Comparison of ENCODE assay signal across 17 cellular contexts in the genomic region with DNA sequence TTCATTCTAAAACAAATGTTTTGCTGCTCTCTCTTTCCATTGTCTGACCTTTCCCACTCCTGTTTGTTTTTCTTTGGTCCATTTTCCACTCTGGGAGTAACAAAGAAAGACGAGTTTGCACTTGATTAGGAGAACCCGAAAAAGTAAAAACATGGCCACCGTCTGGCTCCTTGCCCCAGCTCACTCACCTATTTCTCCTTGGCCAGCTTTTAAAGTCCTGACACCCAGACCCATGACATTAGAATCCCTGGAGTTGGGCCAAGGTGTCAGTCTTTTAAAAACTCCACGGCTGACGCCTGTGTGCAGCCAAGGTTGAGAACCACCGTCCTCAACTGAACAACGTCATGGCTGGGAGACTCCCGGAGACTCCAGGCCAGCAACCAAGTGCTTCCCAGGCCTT.
A peak's percentile ranks its signal among the peaks of the same experiment; 100 is the strongest.
DNase-seq lines count a peak whose midpoint lies in the region; ATAC-seq and TF ChIP-seq lines count a peak whose summit lies in the region.
"Had no signal": no experiment of that assay in that cellular context is flagged by ENCODE, and none has a peak within 500 bp of the region (broad histone marks: within the 10 kb centered on the region; RNA-seq: fewer than 3 reads in every experiment).

No MANE protein-coding gene starts in this region.

- no peaks in the 10 kb centered on the region for H3K36me3 Mint-ChIP-seq in mesothelial cell of epicardium
- H3K36me3 Mint-ChIP-seq: memory B cell had no signal

- H3K9me3 ChIP-seq in right atrium auricular region (no peaks in the 10 kb centered on the region), prostate gland (no peaks in the 10 kb centered on the region)
- H3K9me3 ChIP-seq: colonic mucosa, ovary had no signal

- no peak overlapping the region for H3K4me3 Mint-ChIP-seq in mesothelial cell of epicardium
- H3K4me3 Mint-ChIP-seq: activated CD8-positive, alpha-beta T cell treated with anti-CD3 and anti-CD28 coated beads for 36 hours; memory B cell had no signal

- H3K36me3 ChIP-seq in right atrium auricular region (no peaks in the 10 kb centered on the region), prostate gland (no peaks in the 10 kb centered on the region)
- H3K36me3 ChIP-seq: colonic mucosa, ovary had no signal

- H3K4me3 ChIP-seq in right atrium auricular region, result no peak overlapping the region
- H3K4me3 ChIP-seq in prostate gland, result no peak overlapping the region
- H3K4me3 ChIP-seq: colonic mucosa, ovary had no signal

- 51% methylated on average over 8 of the region's 8 CpGs for WGBS in prostate gland

- TF ChIP-seq POLR2A in prostate gland (IDR thresholded peaks at IDR 0.05), result no peak

- peak overlapping the region in 1 of 2 donors; percentile 51 for H3K27ac ChIP-seq in right atrium auricular region
- H3K27ac ChIP-seq in epithelial cell of prostate, result peak overlapping the region; percentile 20
- no peak overlapping the region for H3K27ac ChIP-seq in prostate gland
- H3K27ac ChIP-seq: colonic mucosa, ovary had no signal

- intact Hi-C loops in Right ventricle myocardium inferior (cut with DNase I), result no loop called here
- intact Hi-C loops in prostate gland (cut with DNase I), result no loop called here

- DNase-seq in Right ventricle myocardium inferior (ENCODE audit: missing footprints) (no peak), right atrium auricular region (ENCODE audit: low spot score) (no peak), epithelial cell of prostate (ENCODE audit: low read depth, low spot score) (no peak), mesothelial cell of epicardium (ENCODE audit: low spot score in 2 of 2, unreplicated experiment in 2 of 2) (no peak), D341Med (ENCODE audit: low spot score) (no peak), prostate gland (ENCODE audit: low spot score) (no peak), NCI-H1417 treated with DMSO at 0.1 percent for 48 hours (lab: John Stamatoyannopoulos, UW) (no peak)
- DNase-seq: activated CD8-positive, alpha-beta T cell treated with anti-CD3 and anti-CD28 coated beads for 36 hours; colonic mucosa; COR-L47; KBM-7; NCI-H1092 treated with DMSO at 0.1 percent for 48 hours; NCI-H446; ovary; stimulated activated CD4-positive, alpha-beta T cell treated with anti-CD3 and anti-CD28 coated beads, Interleukin-15, amount 100 ng/mL, for 24 hours had no signal

- H3K4me1 Mint-ChIP-seq in mesothelial cell of epicardium, result peaks cover 21% of the 10 kb centered on the region
- H3K4me1 Mint-ChIP-seq: memory B cell had no signal

- H3K9me3 Mint-ChIP-seq in mesothelial cell of epicardium, result no peaks in the 10 kb centered on the region
- H3K9me3 Mint-ChIP-seq: activated CD8-positive, alpha-beta T cell treated with anti-CD3 and anti-CD28 coated beads for 36 hours; memory B cell had no signal

- TF ChIP-seq CTCF in right atrium auricular region (IDR thresholded peaks at IDR 0.05) (no peak), mesothelial cell of epicardium (IDR thresholded peaks at IDR 0.05; ENCODE audit: unreplicated experiment) (no peak), prostate gland (IDR thresholded peaks at IDR 0.05) (no peak)

- H3K27me3 ChIP-seq in right atrium auricular region (no peaks in the 10 kb centered on the region), prostate gland (replicated peaks; ENCODE audit: insufficient read depth) (no peaks in the 10 kb centered on the region)
- H3K27me3 ChIP-seq: colonic mucosa, ovary had no signal

- H3K27me3 Mint-ChIP-seq in mesothelial cell of epicardium (ENCODE audit: low read depth), result no peaks in the 10 kb centered on the region

- peaks cover 0 to 5% of the 10 kb centered on the region in 2 donors for H3K4me1 ChIP-seq in right atrium auricular region
- no peaks in the 10 kb centered on the region for H3K4me1 ChIP-seq in prostate gland (replicated peaks)
- H3K4me1 ChIP-seq: colonic mucosa had no signal

- ATAC-seq in Right ventricle myocardium inferior, result peak; percentile 60
- ATAC-seq in GM21619 (IDR thresholded peaks at IDR 0.05; ENCODE audit: unreplicated experiment), result no peak
- ATAC-seq: activated CD8-positive, alpha-beta T cell treated with anti-CD3 and anti-CD28 coated beads for 36 hours had no signal

- peak overlapping the region; percentile 91 for H3K27ac Mint-ChIP-seq in mesothelial cell of epicardium
- H3K27ac Mint-ChIP-seq: activated CD8-positive, alpha-beta T cell treated with anti-CD3 and anti-CD28 coated beads for 36 hours; memory B cell had no signal
